8 cellular contexts compared by ENCODE assay signal in genomic region chr9:37592108-37592951, GRCh38. TPM values are rescaled to one million over a fixed set of nuclear protein-coding genes. Genes with fewer than 3 reads are reported as not detected.
DNase-seq lines count a peak whose midpoint lies in the region; ATAC-seq, FAIRE-seq and TF ChIP-seq lines count a peak whose summit lies in the region.

Gene TOMM5 (minus strand): TSS chr9:37592597. CDS start chr9:37592532, 65 bp downstream.

- DNase-seq in EL (peak; percentile 93), H54 (ENCODE audit: insufficient read length, low spot score) (peak; percentile 53), LoVo (ENCODE audit: low spot score) (peak; percentile 90), RWPE2 (ENCODE audit: low spot score) (peak; percentile 92), fibroblast of peridontal ligament (ENCODE audit: extremely low read depth) (peak; percentile 93), natural killer cell (peak; percentile 83)
- peak; percentile 89 for DNase-seq in activated T-helper 2 cell treated with anti-CD3 and anti-CD28 coated beads, Interferon-gamma antibody, Interleukin-2, Interleukin-4, amounts not matched to agents 10 μg/mL and 5 μg/mL and 100 μg/mL, durations not matched to agents 14 hours and 24 hours and 36 hours (ENCODE audit: low spot score)
- DNase-seq in stimulated activated naive CD4-positive, alpha-beta T cell treated with Interleukin-2 at 50 U/mL for 16 hours (lab: John Stamatoyannopoulos, UW) = peak; percentile 92

- FAIRE-seq in H54 (lab: Jason Lieb, UNC) = peak; percentile 77

- ATAC-seq in RWPE2 (ENCODE audit: low read depth) = peak; percentile 89
- ATAC-seq in natural killer cell = peak; percentile 97 to 98 (median 98)

- H3K27ac Mint-ChIP-seq in activated T-helper 2 cell treated with anti-CD3 and anti-CD28 coated beads, Interferon-gamma antibody, Interleukin-2, Interleukin-4, amounts not matched to agents 10 μg/mL and 5 μg/mL and 100 μg/mL, durations not matched to agents 14 hours and 24 hours and 36 hours = peak within 1 kb of the TSS; percentile 97
- peak within 1 kb of the TSS; percentile 93 to 94 for H3K27ac Mint-ChIP-seq in natural killer cell

- H3K4me3 ChIP-seq in RWPE2 (ENCODE audit: severe bottlenecking) = peak within 1 kb of the TSS; percentile 73

- peaks cover 44% of the 10 kb centered on the region for H3K36me3 Mint-ChIP-seq in activated T-helper 2 cell treated with anti-CD3 and anti-CD28 coated beads, Interferon-gamma antibody, Interleukin-2, Interleukin-4, amounts not matched to agents 10 μg/mL and 5 μg/mL and 100 μg/mL, durations not matched to agents 14 hours and 24 hours and 36 hours (ENCODE audit: low read depth)
- H3K36me3 Mint-ChIP-seq in natural killer cell = no peaks in the 10 kb centered on the region

- no peaks in the 10 kb centered on the region for H3K9me3 Mint-ChIP-seq in activated T-helper 2 cell treated with anti-CD3 and anti-CD28 coated beads, Interferon-gamma antibody, Interleukin-2, Interleukin-4, amounts not matched to agents 10 μg/mL and 5 μg/mL and 100 μg/mL, durations not matched to agents 14 hours and 24 hours and 36 hours
- H3K9me3 Mint-ChIP-seq in natural killer cell = no peaks in the 10 kb centered on the region

- peak within 1 kb of the TSS; percentile 98 for H3K4me3 Mint-ChIP-seq in activated T-helper 2 cell treated with anti-CD3 and anti-CD28 coated beads, Interferon-gamma antibody, Interleukin-2, Interleukin-4, amounts not matched to agents 10 μg/mL and 5 μg/mL and 100 μg/mL, durations not matched to agents 14 hours and 24 hours and 36 hours (ENCODE audit: low read depth)
- peak within 1 kb of the TSS; percentile 99 for H3K4me3 Mint-ChIP-seq in natural killer cell

- H3K9me3 ChIP-seq in RWPE2 (ENCODE audit: severe bottlenecking) = no peaks in the 10 kb centered on the region

- H3K4me1 ChIP-seq in RWPE2 (ENCODE audit: insufficient read depth, poor library complexity, severe bottlenecking) = peaks cover 19% of the 10 kb centered on the region

- no peak for TF ChIP-seq CTCF in RWPE2 (IDR thresholded peaks at IDR 0.05; ENCODE audit: poor library complexity, severe bottlenecking)
- no peak for TF ChIP-seq CTCF in natural killer cell (IDR thresholded peaks at IDR 0.05)

- intact Hi-C loops in activated T-helper 2 cell treated with anti-CD3 and anti-CD28 coated beads, Interferon-gamma antibody, Interleukin-2, Interleukin-4, amounts not matched to agents 10 μg/mL and 5 μg/mL and 100 μg/mL, durations not matched to agents 14 hours and 24 hours and 36 hours (cut with micrococcal nuclease) = loop anchor here (2.0 to 5.0 kb wide), 5 partner anchors 105 to 310 kb away; partner anchors contain the start of genes DCAF10, GRHPR, POLR1E and SLC25A51
- intact Hi-C loops in natural killer cell (cut with micrococcal nuclease) = loop anchor here (2.0 to 5.0 kb wide), 2 partner anchors 90 to 108 kb away; partner anchors contain the start of gene POLR1E

- peak within 1 kb of the TSS; percentile 57 for H3K27ac ChIP-seq in RWPE2 (ENCODE audit: poor library complexity, severe bottlenecking)

- H3K4me1 Mint-ChIP-seq in activated T-helper 2 cell treated with anti-CD3 and anti-CD28 coated beads, Interferon-gamma antibody, Interleukin-2, Interleukin-4, amounts not matched to agents 10 μg/mL and 5 μg/mL and 100 μg/mL, durations not matched to agents 14 hours and 24 hours and 36 hours (ENCODE audit: low read depth) = peaks cover 22% of the 10 kb centered on the region
- peaks cover 26 to 32% of the 10 kb centered on the region in 2 donors for H3K4me1 Mint-ChIP-seq in natural killer cell

- peak; percentile 95 for TF ChIP-seq POLR2A in H54 (IDR thresholded peaks at IDR 0.05; ENCODE audit: low read depth, low read length)

- H3K27me3 ChIP-seq in RWPE2 (ENCODE audit: insufficient read depth, poor library complexity, severe bottlenecking) = no peaks in the 10 kb centered on the region

- H3K27me3 Mint-ChIP-seq in activated T-helper 2 cell treated with anti-CD3 and anti-CD28 coated beads, Interferon-gamma antibody, Interleukin-2, Interleukin-4, amounts not matched to agents 10 μg/mL and 5 μg/mL and 100 μg/mL, durations not matched to agents 14 hours and 24 hours and 36 hours (ENCODE audit: low read depth) = peaks cover 16% of the 10 kb centered on the region
- H3K27me3 Mint-ChIP-seq in natural killer cell (ENCODE audit: low read depth in 2 of 2) = peaks cover 9 to 12% of the 10 kb centered on the region in 2 donors

- peaks cover 34% of the 10 kb centered on the region for H3K36me3 ChIP-seq in RWPE2 (ENCODE audit: low read depth)

RNA-seq across cellular contexts. Expression of gene TOMM5, which starts in this region (rescaled TPM):
- total RNA-seq in activated T-helper 2 cell treated with anti-CD3 and anti-CD28 coated beads, Interferon-gamma antibody, Interleukin-2, Interleukin-4, amounts not matched to agents 10 μg/mL and 5 μg/mL and 100 μg/mL, durations not matched to agents 14 hours and 24 hours and 36 hours = 153 and 155 TPM in 2 replicates
- total RNA-seq in natural killer cell = 10 to 100 TPM; 29.3 to 38.9 (median 36.7) TPM

Comparison
In these comparisons a context has a peak if more than half of its experiments do, and no peak if none do; other contexts are left out.
1. Peak in every context shown above with its lines: DNase-seq, ATAC-seq, H3K4me3 ChIP-seq and H3K27ac ChIP-seq.